In the genomic region with DNA sequence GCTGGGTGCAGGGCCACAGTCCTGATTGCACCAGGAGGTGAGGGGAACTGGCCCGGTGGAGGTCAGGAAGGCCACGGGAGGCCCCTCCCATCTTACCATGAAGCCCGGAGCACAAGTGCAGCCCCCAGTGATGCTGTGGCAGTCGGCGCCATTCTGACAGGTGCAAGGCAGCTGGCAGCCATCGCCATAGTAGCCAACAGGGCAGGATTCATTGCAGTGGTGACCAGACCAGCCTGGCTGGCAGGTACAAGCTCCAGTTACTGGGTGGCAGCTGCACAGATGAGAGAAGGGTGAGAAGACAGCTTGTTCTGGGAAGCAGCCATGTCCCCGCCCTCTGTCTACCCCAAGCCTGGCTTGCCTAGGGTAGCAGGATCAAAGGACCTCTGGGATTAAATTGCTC, we compare ENCODE assay signal across 25 cellular contexts.
DNase-seq lines count a peak whose midpoint lies in the region; ATAC-seq lines count a peak whose summit lies in the region.
"Had no signal": no experiment of that assay in that cellular context is flagged by ENCODE, and none has a peak within 500 bp of the region (broad histone marks: within the 10 kb centered on the region; RNA-seq: fewer than 3 reads in every experiment).

No MANE protein-coding gene starts in this region.

- no peak overlapping the region for H3K27ac ChIP-seq in substantia nigra (ENCODE audit: low read depth, low read length, poor library complexity, severe bottlenecking)
- H3K27ac ChIP-seq: suprapubic skin had no signal

- DNase-seq in DMS153 (lab: John Stamatoyannopoulos, UW): peak; percentile 57
- DNase-seq in DMS153 treated with DMSO at 0.1 percent for 48 hours (lab: John Stamatoyannopoulos, UW; ENCODE audit: unreplicated experiment): no peak
- DNase-seq in NCI-H146 treated with DMSO at 0.1 percent for 48 hours (lab: John Stamatoyannopoulos, UW; ENCODE audit: unreplicated experiment): peak; percentile 14
- DNase-seq in NCI-H510A treated with DMSO at 0.1 percent for 48 hours (lab: John Stamatoyannopoulos, UW): peak; percentile 58
- DNase-seq in myocyte (ENCODE audit: low read depth): peak; percentile 52
- no peak for DNase-seq in substantia nigra (lab: John Stamatoyannopoulos, UW)
- no peak for DNase-seq in stimulated activated CD8-positive, alpha-beta memory T cell treated with anti-CD3 and anti-CD28 coated beads, Interleukin-4, amount 100 ng/mL, for 48 hours
- DNase-seq: 8988T; activated CD4-positive, alpha-beta T cell treated with anti-CD3 and anti-CD28 coated beads for 36 hours; activated CD8-positive, alpha-beta memory T cell treated with anti-CD3 and anti-CD28 coated beads for 24 hours; activated naive CD4-positive, alpha-beta T cell; activated T-cell treated with anti-CD3 and anti-CD28 coated beads, Interleukin-2, amount 50 U/mL, for 24 hours; CD4-positive, alpha-beta T cell; effector memory CD8-positive, alpha-beta T cell; foreskin melanocyte; H7; naive thymus-derived CD4-positive, alpha-beta T cell; NCI-H1048; NCI-H226; occipital lobe; small intestine had no signal

- ATAC-seq in HG02981 (IDR thresholded peaks at IDR 0.05; ENCODE audit: unreplicated experiment): no peak
- ATAC-seq: activated CD4-positive, alpha-beta T cell treated with anti-CD3 and anti-CD28 coated beads for 36 hours; effector memory CD8-positive, alpha-beta T cell; HepG2; naive thymus-derived CD4-positive, alpha-beta T cell; stimulated activated effector memory CD8-positive, alpha-beta T cell treated with anti-CD3 and anti-CD28 coated beads, Interleukin-12 subunit alpha, Interleukin-12 subunit beta, amount 100 ng/mL, for 72 hours had no signal

Comparison
In these comparisons a context has a peak if more than half of its experiments do, and no peak if none do; other contexts are left out.
1. DNase-seq: peak in DMS153 (single experiment), NCI-H146 treated with DMSO at 0.1 percent for 48 hours (single experiment), NCI-H510A treated with DMSO at 0.1 percent for 48 hours (single experiment) and myocyte (single experiment); none in DMS153 treated with DMSO at 0.1 percent for 48 hours (single experiment), substantia nigra (0 of 49) and stimulated activated CD8-positive, alpha-beta memory T cell treated with anti-CD3 and anti-CD28 coated beads, Interleukin-4, amount 100 ng/mL, for 48 hours (single experiment).